Comparison of ENCODE assay signal across 28 cellular contexts in genomic region chr2:58878778-58879177, GRCh38.
"Had no signal": no experiment of that assay in that cellular context is flagged by ENCODE, and none has a peak within 500 bp of the region (broad histone marks: within the 10 kb centered on the region; RNA-seq: fewer than 3 reads in every experiment).

No MANE protein-coding gene starts in this region.

- H3K27me3 ChIP-seq: colonic mucosa, dorsolateral prefrontal cortex, esophagus muscularis mucosa, esophagus squamous epithelium, foreskin keratinocyte, gastrocnemius medialis, heart left ventricle, heart right ventricle had no signal

- H3K9me3 ChIP-seq: colonic mucosa, esophagus muscularis mucosa, esophagus squamous epithelium, gastrocnemius medialis, gastroesophageal sphincter, heart left ventricle, heart right ventricle had no signal

- H3K4me3 ChIP-seq: colonic mucosa, coronary artery, dorsolateral prefrontal cortex, esophagus muscularis mucosa, esophagus squamous epithelium, gastrocnemius medialis, gastroesophageal sphincter, heart left ventricle, heart right ventricle had no signal

- H3K27ac ChIP-seq: colonic mucosa, coronary artery, dorsolateral prefrontal cortex, epithelial cell of prostate, esophagus muscularis mucosa, esophagus squamous epithelium, foreskin keratinocyte, gastrocnemius medialis, gastroesophageal sphincter, heart left ventricle, heart right ventricle had no signal

- H3K36me3 ChIP-seq: colonic mucosa, esophagus muscularis mucosa, esophagus squamous epithelium, gastrocnemius medialis, gastroesophageal sphincter, heart left ventricle, heart right ventricle had no signal

- ATAC-seq: effector memory CD8-positive, alpha-beta T cell; esophagus mucosa; foreskin keratinocyte; gastrocnemius medialis; gastroesophageal sphincter; heart left ventricle; heart right ventricle had no signal

- FAIRE-seq: colon, endometrium, endothelial cell of umbilical vein, frontal cortex had no signal

- DNase-seq: colonic mucosa; cortex of kidney; dermis blood vessel endothelial cell; dorsolateral prefrontal cortex; effector CD4-positive, alpha-beta T cell; effector CD8-positive, alpha-beta T cell; effector memory CD4-positive, alpha-beta T cell; effector memory CD8-positive, alpha-beta T cell; endodermal cell; erythroblast; esophagus squamous epithelium; foreskin fibroblast; foreskin keratinocyte; foreskin melanocyte; gastrocnemius medialis; glutamatergic neuron; head of caudate nucleus; heart left ventricle; heart right ventricle had no signal

- H3K4me1 ChIP-seq: colonic mucosa, esophagus muscularis mucosa, esophagus squamous epithelium, foreskin keratinocyte, gastrocnemius medialis, gastroesophageal sphincter, heart left ventricle, heart right ventricle had no signal
